Comparison of ENCODE assay signal across 1 cellular context in genomic region chr1:7174980-7175379, GRCh38.
TF ChIP-seq lines count a peak whose summit lies in the region.

No MANE protein-coding gene starts in this region.

TF ChIP-seq in SK-N-SH treated with all-trans-retinoic acid at 6 μM for 48 hours, 23 proteins besides CTCF, POLR2A, EP300 and RAD21 (continued from another document):
- TF ChIP-seq PATZ1 (CRISPR knock-in tag; IDR thresholded peaks at IDR 0.05; ENCODE audit: borderline replicate concordance): no peak
- TF ChIP-seq TOX (CRISPR knock-in tag; IDR thresholded peaks at IDR 0.05; ENCODE audit: borderline replicate concordance): no peak
- TF ChIP-seq BACH2 (CRISPR knock-in tag; IDR thresholded peaks at IDR 0.05; ENCODE audit: borderline replicate concordance): no peak
- TF ChIP-seq TCF4 (CRISPR knock-in tag; IDR thresholded peaks at IDR 0.05; ENCODE audit: borderline replicate concordance): no peak
- no peak for TF ChIP-seq ZNF8 (CRISPR knock-in tag; IDR thresholded peaks at IDR 0.05)
- no peak for TF ChIP-seq RARB (CRISPR knock-in tag; IDR thresholded peaks at IDR 0.05)
- TF ChIP-seq ZNF565 (CRISPR knock-in tag; conservative IDR thresholded peaks at IDR 0.05; ENCODE audit: low read depth): no peak
- no peak for TF ChIP-seq ISL1 (CRISPR knock-in tag; IDR thresholded peaks at IDR 0.05)
- no peak for TF ChIP-seq ARNTL (CRISPR knock-in tag; IDR thresholded peaks at IDR 0.05; ENCODE audit: borderline replicate concordance, low read depth)
